ENCODE assay signal across 20 cellular contexts in genomic region chr1:229119161-229119560, GRCh38.
DNase-seq lines count a peak whose midpoint lies in the region; ATAC-seq, FAIRE-seq and TF ChIP-seq lines count a peak whose summit lies in the region.
"Had no signal": no experiment of that assay in that cellular context is flagged by ENCODE, and none has a peak within 500 bp of the region (broad histone marks: within the 10 kb centered on the region; RNA-seq: fewer than 3 reads in every experiment).

No MANE protein-coding gene starts in this region.

- H2AFZ ChIP-seq in HepG2 (ENCODE audit: low read length) (no peak overlapping the region), neuronal stem cell (ENCODE audit: low read length) (no peak overlapping the region)
- H2AFZ ChIP-seq: GM23338 had no signal

- no peak overlapping the region for H2BK120ac ChIP-seq in neuronal stem cell (ENCODE audit: low read depth, low read length)

- H3K36me3 Mint-ChIP-seq in activated CD4-positive, alpha-beta T cell treated with anti-CD3 and anti-CD28 coated beads, Interleukin-2, amount 10 ng/mL, durations not matched to agents 7 days and 5 days (ENCODE audit: low read depth): no peaks in the 10 kb centered on the region
- H3K36me3 Mint-ChIP-seq in glutamatergic neuron (ENCODE audit: unreplicated experiment) (peaks cover 1% of the 10 kb centered on the region), endodermal cell (ENCODE audit: low read depth) (no peaks in the 10 kb centered on the region)

- no peak overlapping the region for H2BK5ac ChIP-seq in neuronal stem cell (ENCODE audit: low read length)

- in situ Hi-C loops in HepG2 (cut with HindIII; ENCODE audit: extremely low pct_ligation_motif_present, low pct_unique_long_range_greater_than_20kb): no loop called here

- no peak overlapping the region for H3K4ac ChIP-seq in neuronal stem cell (ENCODE audit: low read length)

- TF ChIP-seq POLR2A in HepG2 (IDR thresholded peaks at IDR 0.05; ENCODE audit: insufficient read depth in 1 of 2, low read depth in 2 of 2, low read length in 2 of 2) (no peak), right lobe of liver (IDR thresholded peaks at IDR 0.05) (no peak), breast epithelium (IDR thresholded peaks at IDR 0.05) (no peak)

- no peak overlapping the region for H2BK12ac ChIP-seq in neuronal stem cell (ENCODE audit: low read length)

- no peak overlapping the region for H3K4me2 ChIP-seq in HepG2 (ENCODE audit: low read depth, low read length)
- no peak overlapping the region for H3K4me2 ChIP-seq in neuronal stem cell (ENCODE audit: insufficient read depth, low read length, poor library complexity, severe bottlenecking)
- H3K4me2 ChIP-seq: GM23338 had no signal

- peaks cover 42% of the 10 kb centered on the region for H3K4me1 ChIP-seq in HepG2 (ENCODE audit: insufficient read depth, low read length)
- peaks cover 0 to 38% (median 8%) of the 10 kb centered on the region in 4 donors for H3K4me1 ChIP-seq in right lobe of liver
- H3K4me1 ChIP-seq in breast epithelium: peaks cover 0 to 11% of the 10 kb centered on the region in 2 donors
- peaks cover 0 to 5% of the 10 kb centered on the region in 2 donors for H3K4me1 ChIP-seq in neuronal stem cell (ENCODE audit: control insufficient read depth in 2 of 2, insufficient read depth in 1 of 2, low read depth in 1 of 2, low read length in 2 of 2)
- peaks cover 2% of the 10 kb centered on the region for H3K4me1 ChIP-seq in endodermal cell (ENCODE audit: control insufficient read depth, insufficient read depth, low read length)

- H3K4me1 Mint-ChIP-seq in activated CD4-positive, alpha-beta T cell treated with anti-CD3 and anti-CD28 coated beads, Interleukin-2, amount 10 ng/mL, durations not matched to agents 7 days and 5 days: peaks cover 8% of the 10 kb centered on the region
- H3K4me1 Mint-ChIP-seq in glutamatergic neuron (ENCODE audit: low read depth, unreplicated experiment) (peaks cover 1% of the 10 kb centered on the region), endodermal cell (peaks cover 2% of the 10 kb centered on the region)

- no peaks in the 10 kb centered on the region for H3K9me3 ChIP-seq in HepG2 (ENCODE audit: low read length)
- H3K9me3 ChIP-seq in right lobe of liver: no peaks in the 10 kb centered on the region
- no peaks in the 10 kb centered on the region for H3K9me3 ChIP-seq in breast epithelium
- peaks cover 0 to 4% of the 10 kb centered on the region in 2 donors for H3K9me3 ChIP-seq in neuronal stem cell (replicated peaks in 1 of 2; ENCODE audit: control insufficient read depth in 2 of 2, insufficient read depth in 1 of 2, low read depth in 1 of 2, low read length in 2 of 2)
- no peaks in the 10 kb centered on the region for H3K9me3 ChIP-seq in endodermal cell (ENCODE audit: control insufficient read depth, low read length)
- H3K9me3 ChIP-seq: Caco-2, SJCRH30 had no signal

- no peak overlapping the region for H3K14ac ChIP-seq in neuronal stem cell (ENCODE audit: low read length)

- no peak overlapping the region for H3K18ac ChIP-seq in neuronal stem cell (ENCODE audit: low read length)

- H3K79me1 ChIP-seq in neuronal stem cell (ENCODE audit: low read depth, low read length): no peaks in the 10 kb centered on the region

- H3K27me3 Mint-ChIP-seq in activated CD4-positive, alpha-beta T cell treated with anti-CD3 and anti-CD28 coated beads, Interleukin-2, amount 10 ng/mL, durations not matched to agents 7 days and 5 days: no peaks in the 10 kb centered on the region
- H3K27me3 Mint-ChIP-seq in glutamatergic neuron (ENCODE audit: unreplicated experiment) (peaks cover 5% of the 10 kb centered on the region), endodermal cell (ENCODE audit: insufficient read depth) (peaks cover 8% of the 10 kb centered on the region)

- H3K27me3 ChIP-seq in HepG2 (ENCODE audit: control insufficient read depth in 1 of 2, insufficient read depth in 2 of 2, low read length in 2 of 2): no peaks in the 10 kb centered on the region
- no peaks in the 10 kb centered on the region for H3K27me3 ChIP-seq in right lobe of liver
- no peaks in the 10 kb centered on the region for H3K27me3 ChIP-seq in breast epithelium
- H3K27me3 ChIP-seq in neuronal stem cell (ENCODE audit: control insufficient read depth in 3 of 3, insufficient read depth in 3 of 3, low read depth in 1 of 3, low read length in 3 of 3): no peaks in the 10 kb centered on the region
- no peaks in the 10 kb centered on the region for H3K27me3 ChIP-seq in endodermal cell (ENCODE audit: control insufficient read depth, insufficient read depth, low read length, poor library complexity, severe bottlenecking)
- H3K27me3 ChIP-seq: SJCRH30 had no signal

- H4K8ac ChIP-seq in neuronal stem cell (ENCODE audit: low read depth, low read length): no peak overlapping the region

- TF ChIP-seq CTCF in HepG2 (CRISPR knock-in tag; IDR thresholded peaks at IDR 0.05) (no peak), right lobe of liver (IDR thresholded peaks at IDR 0.05) (no peak), breast epithelium (IDR thresholded peaks at IDR 0.05) (no peak), glutamatergic neuron (IDR thresholded peaks at IDR 0.05; ENCODE audit: partially characterized antibody, unreplicated experiment) (no peak), endodermal cell (conservative IDR thresholded peaks at IDR 0.05) (no peak)

- intact Hi-C loops in HepG2 (cut with micrococcal nuclease; ENCODE audit: unreplicated experiment): no loop called here
- intact Hi-C loops in right lobe of liver (cut with DNase I): no loop called here
- intact Hi-C loops in breast epithelium (cut with DNase I; ENCODE audit: low total_unique reads): loop anchor here (5.0 kb wide), 1 partner anchor 47 kb away; no protein-coding TSS in a partner anchor

- no peaks in the 10 kb centered on the region for H4K20me1 ChIP-seq in HepG2 (ENCODE audit: insufficient read depth, low read length)

- H4K91ac ChIP-seq in neuronal stem cell (ENCODE audit: low read depth, low read length, poor library complexity): no peak overlapping the region

- ATAC-seq in HepG2 (no peak), right lobe of liver (no peak)
- ATAC-seq: GM23338 had no signal

- TF ChIP-seq EP300 in HepG2 (IDR thresholded peaks at IDR 0.05; ENCODE audit: low read depth in 2 of 2, low read length in 2 of 2): no peak
- TF ChIP-seq EP300 in HepG2 (CRISPR knock-in tag; IDR thresholded peaks at IDR 0.05; ENCODE audit: borderline replicate concordance): no peak

- BruUV-seq in HepG2 (replicated peaks; lab: Mats Ljungman, UMichigan): no TSS peak

- no peak overlapping the region for H2BK15ac ChIP-seq in neuronal stem cell (ENCODE audit: low read length)

- POLR2A ChIA-PET in HepG2 (lab: Yijun Ruan, JAX): no interaction called here
- POLR2A ChIA-PET in activated CD4-positive, alpha-beta T cell treated with anti-CD3 and anti-CD28 coated beads, Interleukin-2, amount 10 ng/mL, durations not matched to agents 7 days and 5 days (lab: Charles Lee): no interaction called here

- DNase-seq in HepG2 (ENCODE audit: low spot score): no peak
- no peak for DNase-seq in right lobe of liver
- DNase-seq in breast epithelium (ENCODE audit: low spot score in 2 of 2): no peak
- no peak for DNase-seq in neuronal stem cell (ENCODE audit: low spot score)
- DNase-seq in amniotic stem cell (lab: John Stamatoyannopoulos, UW): no peak
- no peak for DNase-seq in activated CD4-positive, alpha-beta T cell treated with anti-CD3 and anti-CD28 coated beads, Interleukin-2, amount 10 ng/mL, durations not matched to agents 7 days and 5 days
- DNase-seq in glutamatergic neuron: no peak
- no peak for DNase-seq in endodermal cell
- DNase-seq: Caco-2, DMS79, GF-D8, Kasumi-1, MV-4-11, NCI-H1417 treated with DMSO at 0.1 percent for 48 hours, NCI-H2029 treated with DMSO at 0.1 percent for 48 hours, NCI-H524, SJCRH30 had no signal

- H3K9ac ChIP-seq in HepG2 (ENCODE audit: insufficient read depth, low read depth, low read length) (no peak overlapping the region), neuronal stem cell (ENCODE audit: low read depth, low read length, poor library complexity) (no peak overlapping the region), endodermal cell (ENCODE audit: extremely low read depth, low read length, poor library complexity, severe bottlenecking) (no peak overlapping the region)

- no peaks in the 10 kb centered on the region for H3K79me2 ChIP-seq in HepG2 (ENCODE audit: insufficient read depth, low read length)

- peak overlapping the region; percentile 72 for H2AK5ac ChIP-seq in neuronal stem cell (ENCODE audit: low read depth, low read length)

- no peak overlapping the region for H3K23ac ChIP-seq in neuronal stem cell (ENCODE audit: low read depth, low read length, poor library complexity)

- peaks cover 2% of the 10 kb centered on the region for H3K9me3 Mint-ChIP-seq in activated CD4-positive, alpha-beta T cell treated with anti-CD3 and anti-CD28 coated beads, Interleukin-2, amount 10 ng/mL, durations not matched to agents 7 days and 5 days
- H3K9me3 Mint-ChIP-seq in glutamatergic neuron (ENCODE audit: unreplicated experiment) (peaks cover 7% of the 10 kb centered on the region), endodermal cell (peaks cover 3% of the 10 kb centered on the region)

- WGBS in HepG2 (ENCODE audit: low lambda C conversion rate): 98% methylated on average over 6 of the region's 6 CpGs
- WGBS in right lobe of liver (ENCODE audit: insufficient coverage, low coverage, low lambda C conversion rate, missing lambda C conversion rate): 100% methylated on average over 1 of the region's 6 CpGs
- no CpG with 5 or more reads among the region's 6 CpGs for WGBS in neuronal stem cell (ENCODE audit: extremely low coverage in 2 of 2, insufficient read length in 2 of 2, insufficient replicate concordance in 1 of 2), 2 donors
- WGBS in endodermal cell (ENCODE audit: insufficient coverage in 1 of 2, insufficient read length in 1 of 2), 2 experiments: 91 to 93% methylated on average over 2 to 6 of the region's 6 CpGs

- H3K4me3 Mint-ChIP-seq in activated CD4-positive, alpha-beta T cell treated with anti-CD3 and anti-CD28 coated beads, Interleukin-2, amount 10 ng/mL, durations not matched to agents 7 days and 5 days: no peak overlapping the region
- no peak overlapping the region for H3K4me3 Mint-ChIP-seq in glutamatergic neuron (ENCODE audit: unreplicated experiment)
- H3K4me3 Mint-ChIP-seq in endodermal cell: no peak overlapping the region
- H3K4me3 Mint-ChIP-seq: GM23338 had no signal

- no peak overlapping the region for H3K4me3 ChIP-seq in HepG2 (replicated peaks in 1 of 3; ENCODE audit: insufficient read depth in 1 of 3, low read depth in 2 of 3, low read length in 3 of 3)
- no peak overlapping the region for H3K4me3 ChIP-seq in right lobe of liver
- no peak overlapping the region for H3K4me3 ChIP-seq in breast epithelium
- H3K4me3 ChIP-seq in neuronal stem cell (ENCODE audit: low read length in 2 of 2): no peak overlapping the region
- H3K4me3 ChIP-seq in endodermal cell (ENCODE audit: low read length): no peak overlapping the region
- H3K4me3 ChIP-seq: GM23338, SJCRH30 had no signal

- H3K27ac ChIP-seq in HepG2 (ENCODE audit: extremely low read length, insufficient read depth, low read length) (no peak overlapping the region), right lobe of liver (peak overlapping the region in 1 of 3 donors; percentile 92), breast epithelium (peak overlapping the region; percentile 8 to 84), neuronal stem cell (replicated peaks; ENCODE audit: low read length) (no peak overlapping the region), endodermal cell (ENCODE audit: low read depth, low read length) (no peak overlapping the region)
- H3K27ac ChIP-seq: 22Rv1, C4-2B, SJCRH30 had no signal

- no peak overlapping the region for H3K27ac Mint-ChIP-seq in activated CD4-positive, alpha-beta T cell treated with anti-CD3 and anti-CD28 coated beads, Interleukin-2, amount 10 ng/mL, durations not matched to agents 7 days and 5 days
- H3K27ac Mint-ChIP-seq in glutamatergic neuron (ENCODE audit: unreplicated experiment): no peak overlapping the region
- H3K27ac Mint-ChIP-seq in endodermal cell: no peak overlapping the region
- H3K27ac Mint-ChIP-seq: GM23338 had no signal

- CTCF ChIA-PET in HepG2 (lab: Yijun Ruan, JAX; ENCODE audit: low intra/inter-chr PET ratio, low total read pairs): no interaction called here
- CTCF ChIA-PET in activated CD4-positive, alpha-beta T cell treated with anti-CD3 and anti-CD28 coated beads, Interleukin-2, amount 10 ng/mL, durations not matched to agents 7 days and 5 days (lab: Charles Lee): no interaction called here

- H3K36me3 ChIP-seq in HepG2 (replicated peaks in 1 of 2; ENCODE audit: control insufficient read depth in 1 of 2, insufficient read depth in 2 of 2, low read length in 2 of 2) (no peaks in the 10 kb centered on the region), right lobe of liver (no peaks in the 10 kb centered on the region), breast epithelium (no peaks in the 10 kb centered on the region), neuronal stem cell (replicated peaks in 1 of 2; ENCODE audit: control insufficient read depth in 2 of 2, insufficient read depth in 2 of 2, low read length in 2 of 2) (no peaks in the 10 kb centered on the region), endodermal cell (ENCODE audit: control insufficient read depth, insufficient read depth, low read length) (no peaks in the 10 kb centered on the region)
- H3K36me3 ChIP-seq: SJCRH30 had no signal

- no peak for TF ChIP-seq RAD21 in HepG2 (CRISPR knock-in tag; IDR thresholded peaks at IDR 0.05)

- FAIRE-seq in HepG2 (lab: Jason Lieb, UNC): no peak

Comparison
In these comparisons a context has a peak if more than half of its experiments do, and no peak if none do; other contexts are left out.
1. H3K27ac ChIP-seq: peak in breast epithelium (2 of 2); none in HepG2 (single experiment), neuronal stem cell (single experiment) and endodermal cell (single experiment).